ENCODE assay signal across 8 cellular contexts in the genomic region with DNA sequence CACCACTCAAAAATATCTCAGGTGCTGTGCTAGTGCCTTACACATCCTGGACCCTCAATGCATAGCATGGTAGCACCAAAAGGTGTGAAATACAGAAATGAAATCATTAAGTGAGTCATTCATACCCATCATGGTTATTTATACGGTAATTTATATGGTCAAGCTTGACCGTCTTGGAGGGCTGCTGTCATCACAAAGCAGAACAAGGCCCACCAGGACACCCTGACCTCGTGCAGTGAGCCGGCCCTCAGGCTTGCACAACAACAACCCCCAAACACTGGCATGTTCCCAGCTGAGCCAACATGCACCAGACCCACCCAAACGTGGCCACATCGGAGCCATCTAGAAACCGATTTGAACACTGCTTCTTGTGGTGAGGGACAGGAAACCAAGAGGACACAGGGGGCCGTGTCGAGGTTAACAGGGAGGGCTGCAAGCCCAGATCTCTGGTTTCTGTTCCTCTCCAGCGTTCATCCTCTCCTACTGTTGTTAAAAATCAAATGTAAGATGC.
DNase-seq lines count a peak whose midpoint lies in the region; ATAC-seq, FAIRE-seq and TF ChIP-seq lines count a peak whose summit lies in the region.

No MANE protein-coding gene starts in this region.

- H3K27me3 Mint-ChIP-seq in CD14-positive monocyte (ENCODE audit: low read depth in 3 of 3) (peaks cover under 1 to 3% (median 1%) of the 10 kb centered on the region in 3 donors), IgD-negative memory B cell (peaks cover 55% of the 10 kb centered on the region), HFFc6 (ENCODE audit: insufficient read depth) (peaks cover 8% of the 10 kb centered on the region)

- H3K36me3 Mint-ChIP-seq in CD14-positive monocyte (peaks cover 7 to 12% of the 10 kb centered on the region in 2 donors), IgD-negative memory B cell (peaks cover 1% of the 10 kb centered on the region), HFFc6 (ENCODE audit: low read depth) (no peaks in the 10 kb centered on the region)

- ATAC-seq in GM21367 (IDR thresholded peaks at IDR 0.05; ENCODE audit: unreplicated experiment) = peak; percentile 57

- intact Hi-C loops in CD14-positive monocyte (cut with micrococcal nuclease) = loop anchor here (5.0 to 10.0 kb wide), 6 partner anchors 109 to 381 kb away; partner anchors contain the start of gene ID2 (in 2 of the 2)
- intact Hi-C loops in head of caudate nucleus (cut with DNase I) = no loop called here

- H3K4me3 Mint-ChIP-seq in CD14-positive monocyte (peak overlapping the region; percentile 47 to 73), IgD-negative memory B cell (peak overlapping the region in 2 of 4 donors; percentile 85 to 88), HFFc6 (no peak overlapping the region)

- peaks cover 0 to 10% (median 3%) of the 10 kb centered on the region in 7 donors for H3K9me3 Mint-ChIP-seq in CD14-positive monocyte
- H3K9me3 Mint-ChIP-seq in IgD-negative memory B cell = peaks cover 0 to 3% (median 0%) of the 10 kb centered on the region in 3 donors
- no peaks in the 10 kb centered on the region for H3K9me3 Mint-ChIP-seq in HFFc6

- DNase-seq in CD14-positive monocyte (ENCODE audit: low spot score) (peak; percentile 86), head of caudate nucleus (peak in 39 of 42 donors; percentile 11 to 79 (median 51)), HFFc6 (no peak), HTR-8/SVneo (ENCODE audit: insufficient read length, low spot score) (no peak)
- peak; percentile 41 to 63 for DNase-seq in activated CD8-positive, alpha-beta memory T cell treated with anti-CD3 and anti-CD28 coated beads for 1 hour (ENCODE audit: extremely low read depth in 1 of 2, low read depth in 1 of 2)
- peak; percentile 19 to 31 (median 29) for DNase-seq in stimulated activated CD4-positive, alpha-beta T cell treated with anti-CD3 and anti-CD28 coated beads, TNF-alpha, amount 100 ng/mL, for 1 hour (ENCODE audit: low read depth in 3 of 3, low spot score in 1 of 3)

- FAIRE-seq in HTR-8/SVneo (lab: Jason Lieb, UNC) = no peak

- H3K27ac Mint-ChIP-seq in CD14-positive monocyte (peak overlapping the region; percentile 93 to 96 (median 96)), IgD-negative memory B cell (peak overlapping the region; percentile 5 to 85 (median 82)), HFFc6 (no peak overlapping the region)

- H3K4me1 Mint-ChIP-seq in CD14-positive monocyte (peaks cover 95% of the 10 kb centered on the region), IgD-negative memory B cell (peaks cover 23 to 33% (median 30%) of the 10 kb centered on the region in 3 donors), HFFc6 (ENCODE audit: low read depth) (peaks cover 20% of the 10 kb centered on the region)

- TF ChIP-seq CTCF in CD14-positive monocyte (IDR thresholded peaks at IDR 0.05) = peak; percentile 49
- TF ChIP-seq CTCF in HFFc6 (IDR thresholded peaks at IDR 0.05) = no peak

Comparison
In these comparisons a context has a peak if more than half of its experiments do, and no peak if none do; other contexts are left out.
1. DNase-seq: peak in CD14-positive monocyte (single experiment), activated CD8-positive, alpha-beta memory T cell treated with anti-CD3 and anti-CD28 coated beads for 1 hour (2 of 2), head of caudate nucleus (39 of 42) and stimulated activated CD4-positive, alpha-beta T cell treated with anti-CD3 and anti-CD28 coated beads, TNF-alpha, amount 100 ng/mL, for 1 hour (3 of 3); none in HFFc6 (single experiment) and HTR-8/SVneo (single experiment).